8 cellular contexts compared by ENCODE assay signal in the genomic region with DNA sequence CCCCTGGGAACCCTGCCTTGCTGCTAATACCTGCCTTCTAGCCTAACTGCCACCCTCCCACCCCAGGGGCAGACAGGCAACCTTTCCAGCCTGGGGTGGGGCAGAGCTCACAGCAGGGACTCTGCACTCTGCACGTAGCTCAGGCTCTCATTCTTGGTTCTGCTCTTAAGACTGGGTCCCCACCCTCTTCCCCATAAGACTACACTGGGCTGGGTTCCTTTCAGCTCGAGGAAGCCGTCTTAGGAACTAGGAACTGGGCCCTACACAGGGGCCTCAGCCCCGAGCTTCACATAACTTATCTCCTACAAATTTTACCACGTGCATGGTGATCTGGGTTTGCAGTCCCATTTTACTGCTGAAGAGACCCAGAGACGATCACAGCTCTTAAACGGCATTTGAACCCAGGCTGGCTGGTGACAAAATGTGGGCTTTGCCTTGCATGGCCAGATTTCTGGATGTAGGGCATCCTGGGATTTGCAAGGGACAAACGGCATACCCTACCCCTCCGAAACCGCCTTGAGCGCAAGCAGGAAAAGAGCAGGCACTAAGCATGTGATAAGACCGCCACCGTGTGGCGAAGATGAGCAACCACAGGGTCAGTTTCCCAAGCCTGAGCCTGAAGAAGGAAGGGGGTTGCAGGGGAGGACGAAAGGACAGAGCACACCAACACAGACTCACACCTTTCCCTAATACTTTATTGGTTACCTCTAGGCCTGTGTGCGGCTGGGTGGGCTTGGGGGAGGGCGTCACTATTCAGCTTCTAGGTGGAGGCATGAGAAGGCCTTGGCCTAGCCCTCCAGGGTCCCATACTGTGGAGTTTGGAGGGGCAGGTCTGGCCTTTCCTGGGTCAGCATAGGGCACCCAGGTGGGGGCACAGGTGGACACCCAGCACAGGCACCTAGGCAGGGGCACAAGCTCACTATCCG. TPM values are rescaled to one million over a fixed set of nuclear protein-coding genes. Genes with fewer than 3 reads are reported as not detected.
DNase-seq lines count a peak whose midpoint lies in the region; FAIRE-seq and TF ChIP-seq lines count a peak whose summit lies in the region.

No MANE protein-coding gene starts in this region.

- no peaks in the 10 kb centered on the region for H3K9me3 ChIP-seq in NT2/D1 (ENCODE audit: insufficient read depth, low read length)

- peak; percentile 96 for TF ChIP-seq CTCF in C4-2B (conservative IDR thresholded peaks at IDR 0.05)

- no peak overlapping the region for H3K4me3 ChIP-seq in NT2/D1 (ENCODE audit: insufficient read length, low read depth)

- H3K4me1 ChIP-seq in NT2/D1 (ENCODE audit: insufficient read depth, insufficient read length): peaks cover 13% of the 10 kb centered on the region

- H3K27ac ChIP-seq in C4-2B (peak overlapping the region; percentile 33), epithelial cell of prostate (peak overlapping the region; percentile 100)

- H3K36me3 ChIP-seq in NT2/D1 (ENCODE audit: insufficient read depth, insufficient read length, low read length): peaks cover 29% of the 10 kb centered on the region

- peak overlapping the region; percentile 58 for H3K9ac ChIP-seq in NT2/D1 (ENCODE audit: insufficient read length, low read depth)

- no peak for DNase-seq in HTR-8/SVneo (ENCODE audit: insufficient read length, low spot score)
- peak; percentile 84 for DNase-seq in NT2/D1 (ENCODE audit: low read depth, low spot score)
- DNase-seq in activated T-cell treated with anti-CD3 and anti-CD28 coated beads for 1 hour (ENCODE audit: low read depth): peak; percentile 67
- DNase-seq in epithelial cell of prostate (ENCODE audit: low read depth, low spot score): no peak
- DNase-seq in mucosa of gallbladder (ENCODE audit: low spot score): peak; percentile 74
- peak; percentile 52 for DNase-seq in stromal cell of bone marrow (ENCODE audit: low read depth)
- DNase-seq in cortex of kidney (lab: John Stamatoyannopoulos, UW): no peak

- FAIRE-seq in HTR-8/SVneo (lab: Jason Lieb, UNC): peak; percentile 87

- peaks cover 15% of the 10 kb centered on the region for H3K27me3 ChIP-seq in NT2/D1 (ENCODE audit: insufficient read depth, insufficient read length)

RNA-seq across cellular contexts. Expression of gene JUNB, which starts 5.1 kb away (rescaled TPM):
- total RNA-seq in mucosa of gallbladder: 119 TPM

RNA-seq across cellular contexts. Expression of gene PRDX2, which starts 5.2 kb away (rescaled TPM):
- 319 TPM for total RNA-seq in mucosa of gallbladder

RNA-seq across cellular contexts. Expression of gene THSD8, which starts 5.5 kb away (rescaled TPM):
- total RNA-seq in mucosa of gallbladder: 4.1 TPM

RNA-seq across cellular contexts. Expression of gene RNASEH2A, which starts 10.0 kb away (rescaled TPM):
- total RNA-seq in mucosa of gallbladder: 7.3 TPM

RNA-seq across cellular contexts. Expression of gene HOOK2, which starts 21.1 kb away (rescaled TPM):
- 128 TPM for total RNA-seq in mucosa of gallbladder

Comparison
In these comparisons a context has a peak if more than half of its experiments do, and no peak if none do; other contexts are left out.
1. DNase-seq: peak in NT2/D1 (single experiment), activated T-cell treated with anti-CD3 and anti-CD28 coated beads for 1 hour (single experiment), mucosa of gallbladder (single experiment) and stromal cell of bone marrow (single experiment); none in HTR-8/SVneo (single experiment), epithelial cell of prostate (single experiment) and cortex of kidney (single experiment).